Comparison of ENCODE assay signal across 1 cellular context in the genomic region with DNA sequence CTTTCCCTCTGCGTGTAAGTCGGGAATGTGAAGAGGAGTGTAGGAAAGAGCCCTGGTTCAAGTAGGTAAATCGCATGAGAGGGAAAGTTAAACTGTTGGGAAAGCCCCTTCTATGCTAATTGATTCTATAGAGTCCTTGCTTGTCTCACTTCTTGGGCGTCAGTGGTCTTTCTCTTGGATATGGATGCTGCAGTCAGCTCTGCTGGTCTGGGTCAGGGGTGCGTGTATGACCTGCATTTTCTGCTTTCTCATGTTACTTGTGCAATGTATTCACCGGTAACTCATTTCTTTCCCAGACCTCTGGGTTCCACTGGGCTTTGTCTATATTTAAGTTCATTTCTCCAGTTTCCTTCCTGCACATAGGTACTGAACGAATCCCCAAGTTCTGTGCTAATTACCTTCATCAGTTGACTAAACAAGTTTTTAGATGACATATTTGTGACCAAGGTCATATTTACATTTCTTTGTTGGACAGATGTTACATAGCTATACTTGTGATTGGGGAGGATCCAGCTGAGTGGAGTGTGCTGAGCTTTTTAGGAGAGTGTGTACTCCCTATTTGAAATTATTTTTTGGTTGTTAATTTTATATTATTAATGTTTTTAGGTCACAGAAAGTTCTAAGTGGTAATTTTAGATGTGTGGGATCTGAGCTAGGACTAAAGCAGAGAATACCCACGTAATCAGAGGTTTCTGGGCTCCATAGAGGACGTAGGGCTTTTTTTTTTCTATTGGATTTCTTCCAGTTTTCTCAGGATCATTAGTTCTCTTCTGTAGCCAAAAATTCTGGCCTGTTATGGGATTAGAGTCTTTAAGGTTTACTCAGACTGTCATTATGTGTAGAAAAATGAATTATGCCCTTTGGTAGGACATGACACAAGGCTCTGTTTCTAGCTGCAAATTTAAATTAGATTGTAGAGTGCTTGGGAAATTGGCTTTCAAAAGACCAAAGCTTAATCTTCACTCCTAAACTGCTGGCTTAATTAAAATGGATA.
TF ChIP-seq lines count a peak whose summit lies in the region.

No MANE protein-coding gene starts in this region.

TF ChIP-seq in SK-N-SH, 30 proteins besides CTCF, POLR2A, EP300 and RAD21 (continued from another document):
- TF ChIP-seq, protein P1, sequence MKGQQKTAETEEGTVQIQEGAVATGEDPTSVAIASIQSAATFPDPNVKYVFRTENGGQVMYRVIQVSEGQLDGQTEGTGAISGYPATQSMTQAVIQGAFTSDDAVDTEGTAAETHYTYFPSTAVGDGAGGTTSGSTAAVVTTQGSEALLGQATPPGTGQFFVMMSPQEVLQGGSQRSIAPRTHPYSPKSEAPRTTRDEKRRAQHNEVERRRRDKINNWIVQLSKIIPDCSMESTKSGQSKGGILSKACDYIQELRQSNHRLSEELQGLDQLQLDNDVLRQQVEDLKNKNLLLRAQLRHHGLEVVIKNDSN (IDR thresholded peaks at IDR 0.05; ENCODE audit: borderline replicate concordance, low read depth), result no peak
- no peak for TF ChIP-seq RCOR1 (IDR thresholded peaks at IDR 0.05; ENCODE audit: low read length)
- no peak for TF ChIP-seq FOXJ3 (CRISPR knock-in tag; IDR thresholded peaks at IDR 0.05)
- TF ChIP-seq, protein P2, sequence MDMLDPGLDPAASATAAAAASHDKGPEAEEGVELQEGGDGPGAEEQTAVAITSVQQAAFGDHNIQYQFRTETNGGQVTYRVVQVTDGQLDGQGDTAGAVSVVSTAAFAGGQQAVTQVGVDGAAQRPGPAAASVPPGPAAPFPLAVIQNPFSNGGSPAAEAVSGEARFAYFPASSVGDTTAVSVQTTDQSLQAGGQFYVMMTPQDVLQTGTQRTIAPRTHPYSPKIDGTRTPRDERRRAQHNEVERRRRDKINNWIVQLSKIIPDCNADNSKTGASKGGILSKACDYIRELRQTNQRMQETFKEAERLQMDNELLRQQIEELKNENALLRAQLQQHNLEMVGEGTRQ (IDR thresholded peaks at IDR 0.05; ENCODE audit: borderline replicate concordance, low read depth, low read length), result no peak
- TF ChIP-seq, protein P3, sequence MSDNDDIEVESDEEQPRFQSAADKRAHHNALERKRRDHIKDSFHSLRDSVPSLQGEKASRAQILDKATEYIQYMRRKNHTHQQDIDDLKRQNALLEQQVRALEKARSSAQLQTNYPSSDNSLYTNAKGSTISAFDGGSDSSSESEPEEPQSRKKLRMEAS (IDR thresholded peaks at IDR 0.05; ENCODE audit: low read depth), result no peak
- TF ChIP-seq TCF12 (IDR thresholded peaks at IDR 0.05), result no peak
- TF ChIP-seq SMC3 (IDR thresholded peaks at IDR 0.05; ENCODE audit: low read depth, low read length), result no peak
- TF ChIP-seq GABPA (IDR thresholded peaks at IDR 0.05; ENCODE audit: low read depth), result no peak
- TF ChIP-seq, protein P4, sequence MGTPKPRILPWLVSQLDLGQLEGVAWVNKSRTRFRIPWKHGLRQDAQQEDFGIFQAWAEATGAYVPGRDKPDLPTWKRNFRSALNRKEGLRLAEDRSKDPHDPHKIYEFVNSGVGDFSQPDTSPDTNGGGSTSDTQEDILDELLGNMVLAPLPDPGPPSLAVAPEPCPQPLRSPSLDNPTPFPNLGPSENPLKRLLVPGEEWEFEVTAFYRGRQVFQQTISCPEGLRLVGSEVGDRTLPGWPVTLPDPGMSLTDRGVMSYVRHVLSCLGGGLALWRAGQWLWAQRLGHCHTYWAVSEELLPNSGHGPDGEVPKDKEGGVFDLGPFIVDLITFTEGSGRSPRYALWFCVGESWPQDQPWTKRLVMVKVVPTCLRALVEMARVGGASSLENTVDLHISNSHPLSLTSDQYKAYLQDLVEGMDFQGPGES (IDR thresholded peaks at IDR 0.05; ENCODE audit: low read depth, low read length), result no peak
- no peak for TF ChIP-seq NRF1 (IDR thresholded peaks at IDR 0.05; ENCODE audit: low read depth, low read length)
- TF ChIP-seq EZH2phosphoT487 (IDR thresholded peaks at IDR 0.05; ENCODE audit: borderline replicate concordance, low read depth), result no peak
- no peak for TF ChIP-seq TAF1 (IDR thresholded peaks at IDR 0.05; ENCODE audit: borderline replicate concordance, low read depth, low read length)
- no peak for TF ChIP-seq YY1 (IDR thresholded peaks at IDR 0.05; ENCODE audit: low read depth)
- no peak for TF ChIP-seq POLR2AphosphoS5 (IDR thresholded peaks at IDR 0.05; ENCODE audit: low read depth, low read length)
